Comparison of ENCODE assay signal across 1 cellular context in the genomic region with DNA sequence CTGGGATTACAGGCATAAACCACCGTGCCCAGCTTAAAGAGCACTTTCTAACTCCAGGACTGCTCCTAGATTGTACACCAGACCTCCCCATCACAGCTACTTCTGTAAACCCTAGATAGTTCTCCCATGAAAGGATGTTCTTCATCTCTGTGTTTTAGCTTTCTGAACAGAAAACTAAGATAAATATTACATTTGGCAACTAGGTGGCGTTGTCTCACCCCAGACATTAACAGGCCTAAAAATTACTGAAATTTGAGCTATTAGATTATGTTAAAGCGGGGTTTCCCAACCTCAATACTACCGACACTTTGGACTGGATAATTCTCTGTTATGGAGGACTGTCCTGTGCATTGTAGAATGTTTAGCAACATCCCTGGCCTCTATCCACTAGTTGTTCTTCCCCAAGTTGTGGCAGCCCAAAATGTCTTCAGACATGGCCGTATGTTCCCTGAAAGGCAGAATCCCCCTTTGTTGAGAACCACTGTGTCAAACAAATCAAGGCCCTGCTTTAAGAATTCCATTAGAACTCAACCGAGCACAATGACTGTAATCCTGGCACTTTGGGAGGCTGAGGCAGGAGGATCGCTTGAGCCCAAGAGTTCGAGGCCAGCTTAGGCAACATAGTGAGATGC.
TF ChIP-seq lines count a peak whose summit lies in the region.

No MANE protein-coding gene starts in this region.

TF ChIP-seq in HepG2, 621 proteins besides CTCF, POLR2A, EP300 and RAD21:
- no peak for TF ChIP-seq SMARCC2 (IDR thresholded peaks at IDR 0.05)
- TF ChIP-seq STAG1 (CRISPR knock-in tag; IDR thresholded peaks at IDR 0.05): peak; percentile 60
